11 cellular contexts compared by ENCODE assay signal in genomic region chr1:27883536-27884181, GRCh38. TPM values are rescaled to one million over a fixed set of nuclear protein-coding genes. Genes with fewer than 3 reads are reported as not detected.
DNase-seq lines count a peak whose midpoint lies in the region; ATAC-seq, FAIRE-seq and TF ChIP-seq lines count a peak whose summit lies in the region.
"Had no signal": no experiment of that assay in that cellular context is flagged by ENCODE, and none has a peak within 500 bp of the region (broad histone marks: within the 10 kb centered on the region; RNA-seq: fewer than 3 reads in every experiment).

No MANE protein-coding gene starts in this region.

- no peak for TF ChIP-seq EP300 in tibial nerve (IDR thresholded peaks at IDR 0.05)

- ATAC-seq in activated T-cell treated with anti-CD3 and anti-CD28 coated beads, Interleukin-2, amount 50 U/mL, for 72 hours (replicated peaks in 1 of 2): peak in 1 of 2 donors; percentile 3
- peak; percentile 34 for ATAC-seq in HG03439 (IDR thresholded peaks at IDR 0.05; ENCODE audit: unreplicated experiment)

- H3K4me3 Mint-ChIP-seq in activated T-cell treated with anti-CD3 and anti-CD28 coated beads, Interleukin-2, amount 50 U/mL, for 72 hours: peak overlapping the region in 1 of 2 donors; percentile 23

- H3K27ac ChIP-seq in duodenal mucosa (ENCODE audit: low read depth, low read length): peak overlapping the region; percentile 42
- H3K27ac ChIP-seq in tibial nerve: peak overlapping the region in 3 of 4 donors; percentile 63 to 82 (median 65)

- H3K36me3 Mint-ChIP-seq in activated T-cell treated with anti-CD3 and anti-CD28 coated beads, Interleukin-2, amount 50 U/mL, for 72 hours (ENCODE audit: insufficient read depth in 2 of 2): peaks cover 17 to 24% of the 10 kb centered on the region in 2 donors

- FAIRE-seq in GM12892 (lab: Jason Lieb, UNC): no peak

- H3K4me3 ChIP-seq in duodenal mucosa (ENCODE audit: low read depth in 1 of 2, low read length in 2 of 2): no peak overlapping the region
- H3K4me3 ChIP-seq in tibial nerve: no peak overlapping the region
- H3K4me3 ChIP-seq: thoracic aorta had no signal

- H3K9me3 Mint-ChIP-seq in activated T-cell treated with anti-CD3 and anti-CD28 coated beads, Interleukin-2, amount 50 U/mL, for 72 hours: no peaks in the 10 kb centered on the region

- DNase-seq in activated T-cell treated with anti-CD3 and anti-CD28 coated beads, Interleukin-2, amount 50 U/mL, for 72 hours: no peak
- DNase-seq in activated T-cell treated with anti-CD3 and anti-CD28 coated beads for 4 hours (no peak), tibial nerve (ENCODE audit: low spot score in 2 of 2) (no peak), glomerular visceral epithelial cell (ENCODE audit: extremely low spot score) (no peak), NCI-H1417 treated with DMSO at 0.1 percent for 48 hours (lab: John Stamatoyannopoulos, UW) (no peak), GM12892 (ENCODE audit: insufficient read length) (no peak)
- DNase-seq: kidney glomerular epithelial cell, NCI-H2107 had no signal

- H3K27me3 ChIP-seq in duodenal mucosa (ENCODE audit: control insufficient read depth in 1 of 2, insufficient read depth in 2 of 2, low read length in 2 of 2): no peaks in the 10 kb centered on the region
- no peaks in the 10 kb centered on the region for H3K27me3 ChIP-seq in tibial nerve

- H3K36me3 ChIP-seq in duodenal mucosa (ENCODE audit: control insufficient read depth in 1 of 2, insufficient read depth in 2 of 2, low read length in 2 of 2) (peaks cover 0 to 40% of the 10 kb centered on the region in 2 donors), tibial nerve (peaks cover 0 to 52% (median 0%) of the 10 kb centered on the region in 3 donors)

- no peaks in the 10 kb centered on the region for H3K9me3 ChIP-seq in duodenal mucosa (ENCODE audit: control insufficient read depth in 1 of 2, low read length in 2 of 2)
- no peaks in the 10 kb centered on the region for H3K9me3 ChIP-seq in tibial nerve
- H3K9me3 ChIP-seq: thoracic aorta had no signal

- H3K27ac Mint-ChIP-seq in activated T-cell treated with anti-CD3 and anti-CD28 coated beads, Interleukin-2, amount 50 U/mL, for 72 hours: peak overlapping the region; percentile 11

- no peaks in the 10 kb centered on the region for H3K27me3 Mint-ChIP-seq in activated T-cell treated with anti-CD3 and anti-CD28 coated beads, Interleukin-2, amount 50 U/mL, for 72 hours (ENCODE audit: low read depth)

- 91 to 92% methylated on average over 19 of the region's 19 CpGs for WGBS in tibial nerve, 2 donors

- H3K4me1 ChIP-seq in duodenal mucosa (ENCODE audit: control insufficient read depth in 1 of 2, insufficient read depth in 2 of 2, low read length in 2 of 2) (peaks cover 29 to 30% of the 10 kb centered on the region in 2 donors), tibial nerve (peaks cover 0 to 19% (median 0%) of the 10 kb centered on the region in 4 donors)

- H3K9ac ChIP-seq in duodenal mucosa (ENCODE audit: low read depth in 1 of 2, low read length in 2 of 2): peak overlapping the region; percentile 24 to 43

- no peak for TF ChIP-seq POLR2A in tibial nerve (IDR thresholded peaks at IDR 0.05)
- TF ChIP-seq POLR2A in GM12892 (IDR thresholded peaks at IDR 0.05; ENCODE audit: low read depth, low read length): no peak

- TF ChIP-seq CTCF in tibial nerve (IDR thresholded peaks at IDR 0.05): no peak

- peaks cover 55% of the 10 kb centered on the region for H3K4me1 Mint-ChIP-seq in activated T-cell treated with anti-CD3 and anti-CD28 coated beads, Interleukin-2, amount 50 U/mL, for 72 hours (ENCODE audit: low read depth)

RNA-seq across cellular contexts. Expression of gene THEMIS2, which starts 11.3 kb away (rescaled TPM):
- 10 to 100 TPM; 26.0 to 81.0 TPM for total RNA-seq in activated T-cell treated with anti-CD3 and anti-CD28 coated beads, Interleukin-2, amount 50 U/mL, for 72 hours
- 10 to 100 TPM; 13.2 to 50.7 (median 23.7) TPM for total RNA-seq in tibial nerve
- 29.7 TPM for polyA plus RNA-seq in GM12892 (2012; ENCODE audit: missing spikeins)

RNA-seq across cellular contexts. Expression of gene RPA2, which starts 30.7 kb away (rescaled TPM):
- total RNA-seq in activated T-cell treated with anti-CD3 and anti-CD28 coated beads, Interleukin-2, amount 50 U/mL, for 72 hours: 10 to 100 TPM; 84.7 to 96.1 TPM
- 10 to 100 TPM; 16.7 to 37.4 (median 26.1) TPM for total RNA-seq in tibial nerve
- polyA plus RNA-seq in GM12892 (2012; ENCODE audit: missing spikeins): 81.7 TPM

RNA-seq across cellular contexts. Expression of gene SMPDL3B, which starts 51.1 kb away (rescaled TPM):
- total RNA-seq in activated T-cell treated with anti-CD3 and anti-CD28 coated beads, Interleukin-2, amount 50 U/mL, for 72 hours: 1 to 10 TPM in 1 of 2 donors, under 1 TPM in 1; 0.41 to 1.5 TPM
- total RNA-seq in tibial nerve: not detected
- polyA plus RNA-seq in GM12892 (2012; ENCODE audit: missing spikeins): 0.17 TPM
- total RNA-seq: thoracic aorta had no signal

RNA-seq across cellular contexts. Expression of gene PPP1R8, which starts 53.1 kb away (rescaled TPM):
- total RNA-seq in activated T-cell treated with anti-CD3 and anti-CD28 coated beads, Interleukin-2, amount 50 U/mL, for 72 hours: 10 to 100 TPM; 58.4 to 59.0 TPM
- 10 to 100 TPM; 32.0 to 58.2 (median 37.2) TPM for total RNA-seq in tibial nerve
- polyA plus RNA-seq in GM12892 (2012; ENCODE audit: missing spikeins): 38.8 TPM
